ENCODE assay signal across 8 cellular contexts in the genomic region with DNA sequence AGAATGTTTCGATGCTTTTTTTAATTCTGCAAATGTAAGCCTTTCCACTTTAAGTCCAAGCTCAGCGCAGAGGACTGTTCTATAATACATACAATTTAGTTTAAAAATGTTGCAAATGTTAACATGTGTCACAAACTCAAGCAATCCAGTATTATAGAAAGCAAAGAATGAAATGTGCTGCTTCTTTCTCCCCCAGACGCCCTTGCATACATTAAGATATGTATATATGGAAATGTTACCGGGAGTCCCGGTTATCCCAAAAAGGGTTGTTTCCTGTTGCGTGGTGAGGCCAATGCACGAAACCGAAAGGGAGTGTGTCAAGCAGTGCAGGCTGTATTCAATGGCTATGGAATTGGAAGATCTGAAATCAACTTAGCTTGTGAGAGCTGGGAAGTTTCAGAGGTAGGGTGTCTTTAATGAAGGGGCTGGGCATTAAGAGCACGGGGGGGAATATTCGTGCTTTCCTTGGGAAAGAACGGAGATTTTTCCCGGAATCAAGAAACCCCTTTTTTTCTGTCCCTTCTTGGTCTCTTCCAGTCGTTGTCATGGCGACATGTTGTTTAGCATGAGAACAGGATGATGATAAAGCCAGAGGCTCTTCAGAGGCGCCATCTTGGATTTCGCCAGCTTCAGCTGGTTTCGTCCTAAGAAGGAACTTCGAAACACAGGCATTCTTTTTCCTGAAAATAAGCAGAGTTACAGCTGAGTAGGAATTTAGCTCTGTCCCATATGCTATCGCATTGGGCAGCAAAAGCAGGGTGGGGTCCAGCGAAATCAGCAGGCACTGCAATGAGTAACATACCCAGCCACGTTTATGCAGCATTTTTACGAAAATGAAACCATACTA.
DNase-seq lines count a peak whose midpoint lies in the region; ATAC-seq and TF ChIP-seq lines count a peak whose summit lies in the region.

No MANE protein-coding gene starts in this region.

- H3K4me3 ChIP-seq in OCI-LY1 (ENCODE audit: low read depth, low read length, poor library complexity, severe bottlenecking) = peak overlapping the region; percentile 72

- peak overlapping the region; percentile 75 for H3K4me2 ChIP-seq in OCI-LY1 (ENCODE audit: low read length)

- H3K36me3 ChIP-seq in OCI-LY1 (ENCODE audit: insufficient read depth, low read length) = no peaks in the 10 kb centered on the region; the same call in 1 of the 2 replicates

- ATAC-seq in GM21515 (IDR thresholded peaks at IDR 0.05; ENCODE audit: unreplicated experiment) = peak; percentile 73

- H3F3A ChIP-seq in OCI-LY1 (ENCODE audit: insufficient read depth, low read length) = no peaks in the 10 kb centered on the region

- H3K27me3 ChIP-seq in OCI-LY1 (ENCODE audit: insufficient read depth, low read length) = no peaks in the 10 kb centered on the region

- no peaks in the 10 kb centered on the region for H3K9me2 ChIP-seq in OCI-LY1 (ENCODE audit: low read depth, low read length)

- peaks cover 18% of the 10 kb centered on the region for H3K4me1 ChIP-seq in OCI-LY1 (ENCODE audit: insufficient read depth, low read length, severe bottlenecking)

- DNase-seq in D341Med (ENCODE audit: low spot score) (peak; percentile 84), HuH-7 (ENCODE audit: low spot score) (peak; percentile 48), epidermal melanocyte (ENCODE audit: insufficient read length, low spot score) (peak; percentile 87), middle frontal gyrus (ENCODE audit: extremely low spot score, low spot score) (peak; percentile 94)
- peak; percentile 75 for DNase-seq in activated CD8-positive, alpha-beta memory T cell treated with anti-CD3 and anti-CD28 coated beads, Interleukin-2, amount 50 U/mL, for 48 hours
- peak; percentile 50 for DNase-seq in stimulated activated CD8-positive, alpha-beta memory T cell treated with anti-CD3 and anti-CD28 coated beads, Interleukin-4, amount 100 ng/mL, for 24 hours (ENCODE audit: low read depth)

- no peaks in the 10 kb centered on the region for H3K9me3 ChIP-seq in OCI-LY1 (ENCODE audit: low read length)

- no peaks in the 10 kb centered on the region for H3K79me2 ChIP-seq in OCI-LY1 (ENCODE audit: insufficient read depth, low read length)

- peak overlapping the region; percentile 81 for H3K27ac ChIP-seq in OCI-LY1 (ENCODE audit: low read depth, low read length, poor library complexity, severe bottlenecking)

- H4K20me1 ChIP-seq in OCI-LY1 (ENCODE audit: insufficient read depth, low read length) = no peaks in the 10 kb centered on the region

- H3K9ac ChIP-seq in OCI-LY1 (ENCODE audit: low read length) = peak overlapping the region; percentile 64

- TF ChIP-seq CTCF in OCI-LY1 (IDR thresholded peaks at IDR 0.05; ENCODE audit: low read length) = no peak; the same call in none of the 2 replicates

- no peak overlapping the region; the same call in none of the 2 replicates for H2AFZ ChIP-seq in OCI-LY1 (ENCODE audit: low read length)

Comparison
In these comparisons a context has a peak if more than half of its experiments do, and no peak if none do; other contexts are left out.
1. Peak in every context shown above with its lines: DNase-seq, ATAC-seq, H3K4me3 ChIP-seq and H3K27ac ChIP-seq.